ENCODE assay signal across 8 cellular contexts in genomic region chr2:105873721-105874120, GRCh38.
DNase-seq lines count a peak whose midpoint lies in the region; ATAC-seq and TF ChIP-seq lines count a peak whose summit lies in the region.

No MANE protein-coding gene starts in this region.

- H2AFZ ChIP-seq in hepatocyte = no peak overlapping the region

- POLR2A ChIA-PET in CD4-positive, alpha-beta T cell (lab: Charles Lee) = interaction anchor here (0.9 to 2.0 kb wide), 2 partner anchors 10 to 16 kb away, joined by 3 to 8 read pairs; no protein-coding TSS in a partner anchor

- H3K27me3 Mint-ChIP-seq in CD4-positive, alpha-beta T cell = no peaks in the 10 kb centered on the region

- peak; percentile 49 for ATAC-seq in CD4-positive, alpha-beta T cell (ENCODE audit: poor library complexity)
- ATAC-seq in GM19455 (IDR thresholded peaks at IDR 0.05; ENCODE audit: unreplicated experiment) = peak; percentile 75
- ATAC-seq in HG03442 (IDR thresholded peaks at IDR 0.05; ENCODE audit: unreplicated experiment) = peak; percentile 95

- WGBS in hepatocyte (ENCODE audit: low lambda C conversion rate, missing lambda C conversion rate) = 69% methylated on average over 8 of the region's 8 CpGs

- no peak overlapping the region for H3K4me2 ChIP-seq in hepatocyte

- H3K9me2 ChIP-seq in hepatocyte (replicated peaks; ENCODE audit: insufficient read depth) = no peaks in the 10 kb centered on the region

- no peaks in the 10 kb centered on the region for H3K9me3 Mint-ChIP-seq in CD4-positive, alpha-beta T cell

- intact Hi-C loops in CD4-positive, alpha-beta T cell (cut with DNase I, micrococcal nuclease) = no loop called here
- intact Hi-C loops in posterior vena cava (cut with DNase I) = no loop called here

- H3K36me3 Mint-ChIP-seq in CD4-positive, alpha-beta T cell (ENCODE audit: low read depth) = peaks cover 79% of the 10 kb centered on the region

- DNase-seq in CD4-positive, alpha-beta T cell = peak in 2 of 10 experiments; percentile 20 to 49
- DNase-seq in activated CD8-positive, alpha-beta memory T cell treated with anti-CD3 and anti-CD28 coated beads for 24 hours = peak; percentile 80
- DNase-seq in hepatocyte (ENCODE audit: low spot score) (peak; percentile 59), SIG-M5 treated with dmso at 0.1 percent for 504 hours (lab: John Stamatoyannopoulos, UW; ENCODE audit: unreplicated experiment) (no peak), posterior vena cava (ENCODE audit: low spot score) (no peak)
- DNase-seq in stimulated activated CD8-positive, alpha-beta memory T cell treated with anti-CD3 and anti-CD28 coated beads, Interleukin-4, amount 100 ng/mL, for 24 hours (ENCODE audit: low read depth) = peak; percentile 65

- CTCF ChIA-PET in CD4-positive, alpha-beta T cell (lab: Charles Lee) = interaction anchor here (1.0 to 1.4 kb wide), 2 partner anchors 11 to 294 kb away, joined by 3 read pairs; no protein-coding TSS in a partner anchor

- H3K4me3 Mint-ChIP-seq in CD4-positive, alpha-beta T cell = peak overlapping the region; percentile 12

- H4K20me1 ChIP-seq in hepatocyte (ENCODE audit: insufficient read depth, poor library complexity, severe bottlenecking) = peaks cover 39% of the 10 kb centered on the region

- peaks cover 9% of the 10 kb centered on the region for H3K4me1 ChIP-seq in hepatocyte (ENCODE audit: insufficient read depth)

- H3K4me1 Mint-ChIP-seq in CD4-positive, alpha-beta T cell (ENCODE audit: low read depth) = peaks cover 98% of the 10 kb centered on the region

- H3K27ac Mint-ChIP-seq in CD4-positive, alpha-beta T cell = peak overlapping the region; percentile 88

- H3K27me3 ChIP-seq in CD4-positive, alpha-beta T cell (ENCODE audit: control insufficient read depth, insufficient read depth, low read length) = no peaks in the 10 kb centered on the region
- no peaks in the 10 kb centered on the region for H3K27me3 ChIP-seq in hepatocyte

- H3K27ac ChIP-seq in CD4-positive, alpha-beta T cell (ENCODE audit: low read depth, low read length) = peak overlapping the region; percentile 1
- peak overlapping the region; percentile 49 for H3K27ac ChIP-seq in hepatocyte

- no peak overlapping the region for H3K4me3 ChIP-seq in hepatocyte

- H3K9me3 ChIP-seq in CD4-positive, alpha-beta T cell (ENCODE audit: control insufficient read depth, low read length) = no peaks in the 10 kb centered on the region
- no peaks in the 10 kb centered on the region for H3K9me3 ChIP-seq in hepatocyte (ENCODE audit: low read depth)

- peaks cover 96% of the 10 kb centered on the region for H3K79me2 ChIP-seq in hepatocyte

- no peak for TF ChIP-seq CTCF in CD4-positive, alpha-beta T cell (IDR thresholded peaks at IDR 0.05)
- no peak for TF ChIP-seq CTCF in hepatocyte (IDR thresholded peaks at IDR 0.05; ENCODE audit: poor library complexity)

- H3K36me3 ChIP-seq in hepatocyte (replicated peaks; ENCODE audit: insufficient read depth, low read depth) = no peaks in the 10 kb centered on the region

Comparison
In these comparisons a context has a peak if more than half of its experiments do, and no peak if none do; other contexts are left out.
1. DNase-seq: peak in activated CD8-positive, alpha-beta memory T cell treated with anti-CD3 and anti-CD28 coated beads for 24 hours (single experiment), hepatocyte (single experiment) and stimulated activated CD8-positive, alpha-beta memory T cell treated with anti-CD3 and anti-CD28 coated beads, Interleukin-4, amount 100 ng/mL, for 24 hours (single experiment); none in SIG-M5 treated with dmso at 0.1 percent for 504 hours (single experiment) and posterior vena cava (single experiment).
2. Peak in every context shown above with its lines, with median percentiles within 50 percentile points of each other: ATAC-seq.